In genomic region chr1:16021681-16022080, GRCh38 we compare ENCODE assay signal across 20 cellular contexts. TPM values are rescaled to one million over a fixed set of nuclear protein-coding genes. Genes with fewer than 3 reads are reported as not detected.
DNase-seq lines count a peak whose midpoint lies in the region; ATAC-seq, FAIRE-seq and TF ChIP-seq lines count a peak whose summit lies in the region.
"Had no signal": no experiment of that assay in that cellular context is flagged by ENCODE, and none has a peak within 500 bp of the region (broad histone marks: within the 10 kb centered on the region; RNA-seq: fewer than 3 reads in every experiment).

Gene CLCNKA (plus strand): TSS chr1:16022036. CDS start chr1:16022620, 584 bp downstream.

- H3K27me3 ChIP-seq in astrocyte (ENCODE audit: insufficient read depth, low read length) (no peaks in the 10 kb centered on the region), tibial artery (no peaks in the 10 kb centered on the region)

- no peaks in the 10 kb centered on the region for H3K27me3 Mint-ChIP-seq in activated naive CD8-positive, alpha-beta T cell treated with anti-CD3 and anti-CD28 coated beads for 36 hours
- peaks cover 11% of the 10 kb centered on the region for H3K27me3 Mint-ChIP-seq in activated naive CD8-positive, alpha-beta T cell treated with anti-CD3 and anti-CD28 coated beads, Interleukin-2, amount 50 U/mL, for 24 hours
- H3K27me3 Mint-ChIP-seq in astrocyte (ENCODE audit: low read depth, unreplicated experiment) (peaks cover 33% of the 10 kb centered on the region), neural crest cell (ENCODE audit: low read depth) (peaks cover 9% of the 10 kb centered on the region)
- H3K27me3 Mint-ChIP-seq: activated CD4-positive, alpha-beta T cell treated with anti-CD3 and anti-CD28 coated beads for 36 hours had no signal

- H3K79me2 ChIP-seq in astrocyte (ENCODE audit: insufficient read depth, low read length), result no peaks in the 10 kb centered on the region

- H3K9ac ChIP-seq in astrocyte (ENCODE audit: low read length), result no peak within 1 kb of the TSS

- no peak for FAIRE-seq in astrocyte (lab: Jason Lieb, UNC)
- FAIRE-seq: GM12878 had no signal

- no peaks in the 10 kb centered on the region for H4K20me1 ChIP-seq in astrocyte (ENCODE audit: insufficient read depth, low read length)

- no peak within 1 kb of the TSS for H3K4me3 ChIP-seq in astrocyte (ENCODE audit: insufficient read depth, low read depth, low read length)
- H3K4me3 ChIP-seq in tibial artery, result no peak within 1 kb of the TSS
- H3K4me3 ChIP-seq: coronary artery, GM12878, GM23248, SJCRH30 had no signal

- H3K9me3 ChIP-seq in astrocyte (ENCODE audit: insufficient read depth, low read depth, low read length) (no peaks in the 10 kb centered on the region), tibial artery (no peaks in the 10 kb centered on the region)
- H3K9me3 ChIP-seq: SJCRH30 had no signal

- H3K4me3 Mint-ChIP-seq in activated naive CD8-positive, alpha-beta T cell treated with anti-CD3 and anti-CD28 coated beads for 36 hours, result no peak within 1 kb of the TSS
- H3K4me3 Mint-ChIP-seq in activated naive CD8-positive, alpha-beta T cell treated with anti-CD3 and anti-CD28 coated beads, Interleukin-2, amount 50 U/mL, for 24 hours, result no peak within 1 kb of the TSS
- no peak within 1 kb of the TSS for H3K4me3 Mint-ChIP-seq in astrocyte (ENCODE audit: unreplicated experiment)
- H3K4me3 Mint-ChIP-seq in neural crest cell, result no peak within 1 kb of the TSS
- H3K4me3 Mint-ChIP-seq: activated CD4-positive, alpha-beta T cell treated with anti-CD3 and anti-CD28 coated beads for 36 hours; CD8-positive, alpha-beta memory T cell; natural killer cell treated with Interleukin-12 subunit alpha and Interleukin-12 subunit beta and Interleukin-15 and Interleukin-18, amount 100 ng/mL, for 72 hours had no signal

- intact Hi-C loops in tibial artery (cut with DNase I; ENCODE audit: low total_unique reads), result no loop called here

- no peaks in the 10 kb centered on the region for H3K4me1 Mint-ChIP-seq in activated naive CD8-positive, alpha-beta T cell treated with anti-CD3 and anti-CD28 coated beads for 36 hours
- no peaks in the 10 kb centered on the region for H3K4me1 Mint-ChIP-seq in activated naive CD8-positive, alpha-beta T cell treated with anti-CD3 and anti-CD28 coated beads, Interleukin-2, amount 50 U/mL, for 24 hours
- peaks cover 21% of the 10 kb centered on the region for H3K4me1 Mint-ChIP-seq in astrocyte (ENCODE audit: low read depth, unreplicated experiment)
- peaks cover 13% of the 10 kb centered on the region for H3K4me1 Mint-ChIP-seq in neural crest cell
- H3K4me1 Mint-ChIP-seq: activated CD4-positive, alpha-beta T cell treated with anti-CD3 and anti-CD28 coated beads for 36 hours; CD8-positive, alpha-beta memory T cell had no signal

- H3K27ac Mint-ChIP-seq in activated naive CD8-positive, alpha-beta T cell treated with anti-CD3 and anti-CD28 coated beads for 36 hours, result peak within 1 kb of the TSS; percentile 28
- no peak within 1 kb of the TSS for H3K27ac Mint-ChIP-seq in activated naive CD8-positive, alpha-beta T cell treated with anti-CD3 and anti-CD28 coated beads, Interleukin-2, amount 50 U/mL, for 24 hours
- H3K27ac Mint-ChIP-seq in astrocyte (ENCODE audit: unreplicated experiment), result peak within 1 kb of the TSS; percentile 12
- H3K27ac Mint-ChIP-seq in neural crest cell (ENCODE audit: unreplicated experiment), result peak within 1 kb of the TSS; percentile 62
- H3K27ac Mint-ChIP-seq: activated CD4-positive, alpha-beta T cell treated with anti-CD3 and anti-CD28 coated beads for 36 hours; CD8-positive, alpha-beta memory T cell; natural killer cell treated with Interleukin-12 subunit alpha and Interleukin-12 subunit beta and Interleukin-15 and Interleukin-18, amount 100 ng/mL, for 72 hours had no signal

- H3K9me3 Mint-ChIP-seq in activated naive CD8-positive, alpha-beta T cell treated with anti-CD3 and anti-CD28 coated beads for 36 hours, result no peaks in the 10 kb centered on the region
- H3K9me3 Mint-ChIP-seq in activated naive CD8-positive, alpha-beta T cell treated with anti-CD3 and anti-CD28 coated beads, Interleukin-2, amount 50 U/mL, for 24 hours, result no peaks in the 10 kb centered on the region
- H3K9me3 Mint-ChIP-seq in astrocyte (ENCODE audit: unreplicated experiment) (no peaks in the 10 kb centered on the region), neural crest cell (no peaks in the 10 kb centered on the region)
- H3K9me3 Mint-ChIP-seq: CD8-positive, alpha-beta memory T cell; natural killer cell treated with Interleukin-12 subunit alpha and Interleukin-12 subunit beta and Interleukin-15 and Interleukin-18, amount 100 ng/mL, for 72 hours had no signal

- H3K4me1 ChIP-seq in astrocyte (ENCODE audit: insufficient read depth, low read length) (peaks cover 26% of the 10 kb centered on the region), tibial artery (peaks cover 9 to 37% (median 29%) of the 10 kb centered on the region in 4 donors)

- DNase-seq in activated naive CD8-positive, alpha-beta T cell treated with anti-CD3 and anti-CD28 coated beads for 36 hours, result no peak
- DNase-seq in activated naive CD8-positive, alpha-beta T cell treated with anti-CD3 and anti-CD28 coated beads, Interleukin-2, amount 50 U/mL, for 24 hours, result no peak
- DNase-seq in astrocyte (ENCODE audit: low read depth), result no peak
- no peak for DNase-seq in neural crest cell (ENCODE audit: low read depth, low spot score)
- DNase-seq in tibial artery, result no peak
- DNase-seq in RKO (ENCODE audit: low spot score), result no peak
- no peak for DNase-seq in omental fat pad (ENCODE audit: low spot score)
- DNase-seq: activated CD4-positive, alpha-beta T cell treated with anti-CD3 and anti-CD28 coated beads for 36 hours; activated CD8-positive, alpha-beta memory T cell treated with anti-CD3 and anti-CD28 coated beads, Interleukin-2, amount 50 U/mL, for 4 hours; activated gamma-delta T cell treated with Interleukin-2 at 50 U/mL for 16 hours; CD8-positive, alpha-beta memory T cell; GM23248; mesendoderm; NCI-H1092; NCI-H446; SJCRH30 had no signal

- H3K27ac ChIP-seq in astrocyte (ENCODE audit: low read depth, low read length), result no peak within 1 kb of the TSS
- H3K27ac ChIP-seq in tibial artery, result peak within 1 kb of the TSS; percentile 89 to 99
- H3K27ac ChIP-seq: GM23248, SJCRH30 had no signal

- TF ChIP-seq CTCF in astrocyte (IDR thresholded peaks at IDR 0.05; ENCODE audit: insufficient read depth, low read depth, low read length) (no peak), neural crest cell (conservative IDR thresholded peaks at IDR 0.05) (no peak), tibial artery (IDR thresholded peaks at IDR 0.05) (no peak), omental fat pad (IDR thresholded peaks at IDR 0.05) (no peak)

- ATAC-seq in activated naive CD8-positive, alpha-beta T cell treated with anti-CD3 and anti-CD28 coated beads, Interleukin-2, amount 50 U/mL, for 24 hours, result no peak
- ATAC-seq in omental fat pad (ENCODE audit: low FRiP score), result no peak
- ATAC-seq in GM18517 (IDR thresholded peaks at IDR 0.05; ENCODE audit: unreplicated experiment), result no peak
- ATAC-seq: activated CD4-positive, alpha-beta T cell treated with anti-CD3 and anti-CD28 coated beads for 36 hours; GM12878; natural killer cell treated with Interleukin-12 subunit alpha and Interleukin-12 subunit beta and Interleukin-15 and Interleukin-18, amount 100 ng/mL, for 72 hours had no signal

- H3K36me3 ChIP-seq in astrocyte (ENCODE audit: insufficient read depth, low read length), result no peaks in the 10 kb centered on the region
- no peaks in the 10 kb centered on the region for H3K36me3 ChIP-seq in tibial artery
- H3K36me3 ChIP-seq: SJCRH30 had no signal

- H3K4me2 ChIP-seq in astrocyte (ENCODE audit: low read length), result no peak within 1 kb of the TSS

- no peak within 1 kb of the TSS for H2AFZ ChIP-seq in astrocyte (ENCODE audit: low read depth, low read length)
- H2AFZ ChIP-seq: GM23248 had no signal

- H3K36me3 Mint-ChIP-seq in activated naive CD8-positive, alpha-beta T cell treated with anti-CD3 and anti-CD28 coated beads for 36 hours, result no peaks in the 10 kb centered on the region
- no peaks in the 10 kb centered on the region for H3K36me3 Mint-ChIP-seq in activated naive CD8-positive, alpha-beta T cell treated with anti-CD3 and anti-CD28 coated beads, Interleukin-2, amount 50 U/mL, for 24 hours (ENCODE audit: low read depth)
- no peaks in the 10 kb centered on the region for H3K36me3 Mint-ChIP-seq in astrocyte (ENCODE audit: low read depth, unreplicated experiment)
- no peaks in the 10 kb centered on the region for H3K36me3 Mint-ChIP-seq in neural crest cell (ENCODE audit: low read depth)
- H3K36me3 Mint-ChIP-seq: CD8-positive, alpha-beta memory T cell; natural killer cell treated with Interleukin-12 subunit alpha and Interleukin-12 subunit beta and Interleukin-15 and Interleukin-18, amount 100 ng/mL, for 72 hours had no signal

RNA-seq across cellular contexts. Expression of gene CLCNKA, which starts in this region (rescaled TPM):
- not detected for total RNA-seq in activated naive CD8-positive, alpha-beta T cell treated with anti-CD3 and anti-CD28 coated beads for 36 hours
- 0.16 TPM in 1 of 2 replicates, not detected in the other for total RNA-seq in astrocyte
- not detected in 2 replicates for total RNA-seq in neural crest cell
- total RNA-seq in omental fat pad, result 1 to 10 TPM in 2 of 4 donors, under 1 TPM in 2; 0.37 to 2.4 (median 1.0) TPM
- total RNA-seq: activated CD4-positive, alpha-beta T cell treated with anti-CD3 and anti-CD28 coated beads for 36 hours; CD8-positive, alpha-beta memory T cell; GM12878; GM23248 had no signal
